ENCODE assay signal across 21 cellular contexts in the genomic region with DNA sequence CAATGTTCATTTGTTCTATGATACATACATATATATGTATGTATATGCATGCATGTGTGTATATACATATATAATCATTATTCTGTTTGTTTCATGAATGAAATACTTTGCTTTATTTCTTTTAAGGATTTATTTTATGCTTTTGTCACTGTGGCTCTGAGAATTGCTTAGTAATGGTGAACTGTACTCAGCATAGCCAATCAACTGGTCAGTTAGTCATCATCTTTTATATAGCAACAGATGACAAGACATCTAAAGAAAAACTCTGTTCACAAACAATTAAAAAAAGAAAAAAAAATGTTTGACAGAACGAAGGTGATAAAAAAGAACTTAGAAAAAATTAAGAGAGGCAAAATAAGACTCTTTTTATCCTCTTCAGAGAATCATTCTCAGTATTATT.
DNase-seq lines count a peak whose midpoint lies in the region; TF ChIP-seq lines count a peak whose summit lies in the region.
"Had no signal": no experiment of that assay in that cellular context is flagged by ENCODE, and none has a peak within 500 bp of the region (broad histone marks: within the 10 kb centered on the region; RNA-seq: fewer than 3 reads in every experiment).

No MANE protein-coding gene starts in this region.

- TF ChIP-seq CTCF in AG04449 (IDR thresholded peaks at IDR 0.05; ENCODE audit: insufficient read depth, low read length, missing control alignments) (no peak), HFFc6 (IDR thresholded peaks at IDR 0.05) (no peak), foreskin fibroblast (IDR thresholded peaks at IDR 0.05; ENCODE audit: low read depth, low read length) (no peak)

- H3K4me1 Mint-ChIP-seq in HFFc6 (ENCODE audit: low read depth), result peaks cover 10% of the 10 kb centered on the region
- H3K4me1 Mint-ChIP-seq: brain, neural progenitor cell had no signal

- no peaks in the 10 kb centered on the region for H3K9me3 Mint-ChIP-seq in HFFc6
- H3K9me3 Mint-ChIP-seq: brain, neural progenitor cell had no signal

- H3K4me3 ChIP-seq in AG04449 (ENCODE audit: low read depth, low read length) (no peak overlapping the region), foreskin fibroblast (ENCODE audit: low read depth in 1 of 2, low read length in 2 of 2) (no peak overlapping the region)
- H3K4me3 ChIP-seq: neural progenitor cell, SK-N-MC, testis had no signal

- peak; percentile 2 for DNase-seq in AG04449 (ENCODE audit: low read depth, low spot score)
- peak; percentile 25 for DNase-seq in HFFc6
- DNase-seq in amniotic epithelial cell (ENCODE audit: low read depth), result peak; percentile 27
- peak; percentile 19 to 36 for DNase-seq in foreskin fibroblast
- no peak for DNase-seq in stimulated activated CD8-positive, alpha-beta memory T cell treated with anti-CD3 and anti-CD28 coated beads, Interleukin-4, amount 100 ng/mL, for 48 hours
- no peak for DNase-seq in SW 1271 (lab: John Stamatoyannopoulos, UW)
- DNase-seq in NCI-H2029 (lab: John Stamatoyannopoulos, UW), result no peak
- no peak for DNase-seq in DMS79 (lab: John Stamatoyannopoulos, UW)
- DNase-seq: Caco-2; cortex of kidney; GOT3; left cardiac atrium; NCI-H2171 treated with DMSO at 0.1 percent for 48 hours; NCI-H774; stimulated activated CD4-positive, alpha-beta T cell treated with anti-CD3 and anti-CD28 coated beads, Interleukin-12 subunit alpha, Interleukin-12 subunit beta, amount 100 ng/mL, for 4 hours; T1000; testis had no signal

- H3K4me3 Mint-ChIP-seq in HFFc6, result no peak overlapping the region; the same call in 1 of the 2 replicates
- H3K4me3 Mint-ChIP-seq: brain, neural progenitor cell had no signal

- POLR2A ChIA-PET in AG04449 (lab: Yijun Ruan, JAX), result no interaction called here

- CTCF ChIA-PET in AG04449 (lab: Yijun Ruan, JAX), result no interaction called here

- no peaks in the 10 kb centered on the region; the same call in 1 of the 2 replicates for H3K27me3 Mint-ChIP-seq in HFFc6 (ENCODE audit: insufficient read depth)
- H3K27me3 Mint-ChIP-seq: brain had no signal

- H3K36me3 Mint-ChIP-seq in HFFc6 (ENCODE audit: low read depth), result no peaks in the 10 kb centered on the region
- H3K36me3 Mint-ChIP-seq: activated naive CD4-positive, alpha-beta T cell treated with anti-CD3 and anti-CD28 coated beads, Interleukin-2, amount 50 U/mL, for 72 hours; brain; neural progenitor cell had no signal

- peak overlapping the region; percentile 67 for H3K27ac Mint-ChIP-seq in HFFc6
- H3K27ac Mint-ChIP-seq: activated naive CD4-positive, alpha-beta T cell treated with anti-CD3 and anti-CD28 coated beads, Interleukin-2, amount 50 U/mL, for 72 hours; brain; neural progenitor cell had no signal

Comparison
In these comparisons a context has a peak if more than half of its experiments do, and no peak if none do; other contexts are left out.
1. DNase-seq: peak in AG04449 (single experiment), HFFc6 (single experiment), amniotic epithelial cell (single experiment) and foreskin fibroblast (2 of 2); none in stimulated activated CD8-positive, alpha-beta memory T cell treated with anti-CD3 and anti-CD28 coated beads, Interleukin-4, amount 100 ng/mL, for 48 hours (single experiment), SW 1271 (0 of 2), NCI-H2029 (single experiment) and DMS79 (single experiment).